Comparison of ENCODE assay signal across 14 cellular contexts in the genomic region with DNA sequence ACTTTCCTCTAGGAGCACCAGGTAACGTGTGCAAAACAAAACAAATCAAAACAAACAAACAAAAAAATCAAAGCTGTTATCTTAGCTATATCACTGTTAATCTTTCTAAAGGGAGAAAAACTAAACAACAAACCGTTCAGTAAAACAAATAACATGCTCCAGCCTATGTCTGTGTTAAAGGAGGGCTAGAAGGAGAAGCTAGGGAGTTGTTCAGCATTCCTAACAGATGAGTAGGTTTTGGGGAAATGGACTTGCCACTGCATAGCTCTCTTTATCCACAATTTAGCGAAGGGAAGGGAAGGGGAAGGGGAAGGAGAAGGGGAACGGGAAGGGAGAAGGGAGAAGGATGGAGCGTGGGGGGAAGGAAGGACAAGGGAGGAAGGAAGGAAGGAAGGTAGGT.
DNase-seq lines count a peak whose midpoint lies in the region; ATAC-seq, FAIRE-seq and TF ChIP-seq lines count a peak whose summit lies in the region.
"Had no signal": no experiment of that assay in that cellular context is flagged by ENCODE, and none has a peak within 500 bp of the region (broad histone marks: within the 10 kb centered on the region; RNA-seq: fewer than 3 reads in every experiment).

No MANE protein-coding gene starts in this region.

- no peak overlapping the region for H2AK5ac ChIP-seq in H1 (ENCODE audit: low read depth, low read length)

- H3K79me2 ChIP-seq in PC-9 (ENCODE audit: low read depth) (no peaks in the 10 kb centered on the region), H1 (ENCODE audit: control insufficient read depth in 1 of 2, insufficient read depth in 2 of 2, low read length in 2 of 2) (no peaks in the 10 kb centered on the region)
- H3K79me2 ChIP-seq: parathyroid adenoma had no signal

- no peak for TF ChIP-seq RAD21 in H1 (IDR thresholded peaks at IDR 0.05 in 1 of 2, conservative IDR thresholded peaks at IDR 0.05 in 1 of 2; ENCODE audit: low read depth in 2 of 2, low read length in 2 of 2)

- peak overlapping the region; percentile 32 for H3K27ac ChIP-seq in AG04450 (ENCODE audit: low read depth, low read length)
- H3K27ac ChIP-seq in PC-9: 0 out of 2 replicates have a peak overlapping the region, but pooled peaks have one; percentile 19
- no peak overlapping the region for H3K27ac ChIP-seq in H1 (ENCODE audit: low read depth, low read length)
- H3K27ac ChIP-seq in gastrocnemius medialis: no peak overlapping the region
- H3K27ac ChIP-seq: parathyroid adenoma, tibial nerve had no signal

- TF ChIP-seq POLR2A in H1 (IDR thresholded peaks at IDR 0.05; ENCODE audit: control extremely low read depth in 1 of 2, low read depth in 2 of 2, low read length in 2 of 2): no peak
- TF ChIP-seq POLR2A in gastrocnemius medialis (IDR thresholded peaks at IDR 0.05): no peak

- H3K23me2 ChIP-seq in H1 (ENCODE audit: low read depth, low read length): peaks cover 3% of the 10 kb centered on the region; the same call in 1 of the 2 replicates

- H3K4me1 ChIP-seq in PC-9 (replicated peaks; ENCODE audit: insufficient read depth) (peaks cover 15% of the 10 kb centered on the region), H1 (replicated peaks in 1 of 4; ENCODE audit: control insufficient read depth in 3 of 4, insufficient read depth in 4 of 4, low read length in 3 of 4) (no peaks in the 10 kb centered on the region), Caco-2 (no peaks in the 10 kb centered on the region), gastrocnemius medialis (peaks cover 0 to 9% of the 10 kb centered on the region in 2 donors)
- H3K4me1 ChIP-seq: parathyroid adenoma, tibial nerve had no signal

- H3K4me3 Mint-ChIP-seq in Caco-2 (ENCODE audit: unreplicated experiment): no peak overlapping the region

- H2BK12ac ChIP-seq in H1 (ENCODE audit: low read depth, low read length): no peak overlapping the region

- no peak overlapping the region for H3K4ac ChIP-seq in H1 (replicated peaks; ENCODE audit: insufficient read length, low read depth, low read length)

- H3K9me3 Mint-ChIP-seq in Caco-2 (ENCODE audit: unreplicated experiment): no peaks in the 10 kb centered on the region

- H3K4me3 ChIP-seq in AG04450 (ENCODE audit: low read depth, low read length) (no peak overlapping the region), PC-9 (no peak overlapping the region), H1 (ENCODE audit: extremely low read depth in 1 of 4, insufficient read depth in 2 of 4, low read depth in 3 of 4, low read length in 4 of 4) (no peak overlapping the region), Caco-2 (ENCODE audit: low read depth, low read length) (no peak overlapping the region), gastrocnemius medialis (no peak overlapping the region)
- H3K4me3 ChIP-seq: tibial nerve had no signal

- CTCF ChIA-PET in AG04450 (lab: Charles Lee): interaction anchor here (0.9 to 1.8 kb wide), 2 partner anchors 35 to 76 kb away, joined by 4 to 9 read pairs; no protein-coding TSS in a partner anchor
- CTCF ChIA-PET in PC-9 (lab: Charles Lee): interaction anchor here (0.6 kb wide), 3 partner anchors 15 to 111 kb away, joined by 4 to 7 read pairs (median 6); no protein-coding TSS in a partner anchor
- CTCF ChIA-PET in H1 (lab: Charles Lee; ENCODE audit: partially characterized antibody): interaction anchor here (0.6 to 1.3 kb wide), 4 partner anchors 24 to 91 kb away, joined by 3 to 4 read pairs (median 4); no protein-coding TSS in a partner anchor
- CTCF ChIA-PET in Caco-2 (lab: Charles Lee): no interaction called here

- no peaks in the 10 kb centered on the region for H3K36me3 Mint-ChIP-seq in Caco-2 (ENCODE audit: insufficient read depth, unreplicated experiment)

- no peak overlapping the region for H4K8ac ChIP-seq in H1 (ENCODE audit: extremely low read depth, insufficient read depth, low read length)

- no peak overlapping the region for H2AFZ ChIP-seq in PC-9
- H2AFZ ChIP-seq in H1 (ENCODE audit: low read length): no peak overlapping the region
- H2AFZ ChIP-seq: parathyroid adenoma had no signal

- DNase-seq in AG04450 (ENCODE audit: low read depth, low spot score) (no peak), PC-9 (peak in 1 of 2 experiments; percentile 54), H1 (ENCODE audit: low read depth in 1 of 2, low spot score in 2 of 2) (no peak), kidney tubule cell (ENCODE audit: low spot score) (peak; percentile 57), Caco-2 (no peak), germinal center (ENCODE audit: low spot score) (no peak), gastrocnemius medialis (no peak)
- DNase-seq: AML-193; anterior cingulate cortex; effector CD8-positive, alpha-beta T cell; NCI-H1092 had no signal

- BruUV-seq in PC-9 (replicated peaks; lab: Mats Ljungman, UMichigan) (no TSS peak), Caco-2 (replicated peaks; lab: Mats Ljungman, UMichigan) (no TSS peak)

- H3K27me3 Mint-ChIP-seq in Caco-2 (ENCODE audit: insufficient read depth, unreplicated experiment): peaks cover 4% of the 10 kb centered on the region

- 77% methylated on average over 4 of the region's 5 CpGs; no CpG with 5 or more reads in 1 of the 2 experiments for WGBS in H1 (ENCODE audit: extremely low coverage in 1 of 2, insufficient coverage in 1 of 2, insufficient read length in 1 of 2, insufficient replicate concordance in 2 of 2, low coverage in 1 of 2, low lambda C conversion rate in 2 of 2, missing lambda C conversion rate in 1 of 2), 2 experiments

- no peak for FAIRE-seq in H1 (lab: Jason Lieb, UNC)

- H3K14ac ChIP-seq in H1 (ENCODE audit: insufficient read length): no peak overlapping the region

- H3K27ac Mint-ChIP-seq in Caco-2 (ENCODE audit: unreplicated experiment): no peak overlapping the region

- no peak overlapping the region for H4K5ac ChIP-seq in H1 (ENCODE audit: insufficient read length, low read depth, low read length)

- H3F3A ChIP-seq in PC-9 (ENCODE audit: insufficient read depth, low read depth): peaks cover 5% of the 10 kb centered on the region; the same call in 1 of the 2 replicates

- H3K56ac ChIP-seq in H1 (replicated peaks; ENCODE audit: insufficient read length, low read depth, low read length): peak overlapping the region; percentile 22

- no peak overlapping the region for H2BK15ac ChIP-seq in H1 (ENCODE audit: low read length)

- peaks cover 6% of the 10 kb centered on the region for H3K4me1 Mint-ChIP-seq in Caco-2 (ENCODE audit: low read depth, unreplicated experiment)

- no peak overlapping the region for H2BK120ac ChIP-seq in H1 (replicated peaks; ENCODE audit: low read depth, low read length)

- intact Hi-C loops in PC-9 (cut with micrococcal nuclease; ENCODE audit: unreplicated experiment) (no loop called here), Caco-2 (cut with micrococcal nuclease; ENCODE audit: unreplicated experiment) (no loop called here), gastrocnemius medialis (cut with DNase I; ENCODE audit: low total_unique reads) (no loop called here)

- TF ChIP-seq CTCF in AG04450 (IDR thresholded peaks at IDR 0.05; ENCODE audit: low read depth, low read length) (no peak), PC-9 (conservative IDR thresholded peaks at IDR 0.05) (no peak), H1 (IDR thresholded peaks at IDR 0.05; ENCODE audit: control extremely low read depth in 1 of 3, insufficient read depth in 1 of 3, low read depth in 1 of 3, low read length in 3 of 3) (no peak), Caco-2 (IDR thresholded peaks at IDR 0.05; ENCODE audit: insufficient read depth in 1 of 2, low read depth in 1 of 2, low read length in 1 of 2, severe bottlenecking in 1 of 2, unreplicated experiment in 1 of 2) (no peak), gastrocnemius medialis (IDR thresholded peaks at IDR 0.05 in 4 of 5, conservative IDR thresholded peaks at IDR 0.05 in 1 of 5) (no peak)

- H3K9me2 ChIP-seq in PC-9 (ENCODE audit: insufficient read depth): no peaks in the 10 kb centered on the region

- H2BK20ac ChIP-seq in H1 (ENCODE audit: low read length): no peak overlapping the region

- no peak for TF ChIP-seq EP300 in H1 (IDR thresholded peaks at IDR 0.05; ENCODE audit: borderline replicate concordance in 1 of 2, low read depth in 2 of 2, low read length in 2 of 2)

- no peaks in the 10 kb centered on the region for H4K20me1 ChIP-seq in PC-9 (ENCODE audit: insufficient read depth)
- H4K20me1 ChIP-seq in H1 (replicated peaks in 1 of 2; ENCODE audit: control insufficient read depth in 1 of 2, insufficient read depth in 2 of 2, low read length in 2 of 2): no peaks in the 10 kb centered on the region

- H3K23ac ChIP-seq in H1 (ENCODE audit: insufficient read length): no peak overlapping the region

- no peak overlapping the region for H2BK5ac ChIP-seq in H1 (ENCODE audit: low read depth, low read length)

- no peak overlapping the region for H4K91ac ChIP-seq in H1 (replicated peaks; ENCODE audit: insufficient read length, low read length)

- no peaks in the 10 kb centered on the region for H3K36me3 ChIP-seq in PC-9 (ENCODE audit: low read depth)
- H3K36me3 ChIP-seq in H1 (ENCODE audit: control insufficient read depth in 2 of 4, insufficient read depth in 4 of 4, low read length in 3 of 4): no peaks in the 10 kb centered on the region
- no peaks in the 10 kb centered on the region for H3K36me3 ChIP-seq in Caco-2 (ENCODE audit: control insufficient read depth, insufficient read depth, low read length)
- no peaks in the 10 kb centered on the region for H3K36me3 ChIP-seq in gastrocnemius medialis
- H3K36me3 ChIP-seq: tibial nerve had no signal

- no peak overlapping the region for H3K9ac ChIP-seq in H1 (replicated peaks in 1 of 4; ENCODE audit: extremely low read depth in 1 of 4, low read depth in 3 of 4, low read length in 3 of 4)
- H3K9ac ChIP-seq: parathyroid adenoma had no signal

- peak overlapping the region; percentile 7; the same call in 1 of the 2 replicates for H3K4me2 ChIP-seq in PC-9
- H3K4me2 ChIP-seq in H1 (ENCODE audit: insufficient read depth in 1 of 2, low read depth in 2 of 2, low read length in 2 of 2): no peak overlapping the region

- H3K9me3 ChIP-seq in AG04450 (ENCODE audit: control insufficient read depth, insufficient read depth, low read length) (peaks cover 4% of the 10 kb centered on the region; the same call in 1 of the 2 replicates), PC-9 (ENCODE audit: insufficient read depth, low read depth) (no peaks in the 10 kb centered on the region), H1 (ENCODE audit: insufficient read depth in 2 of 2, low read depth in 1 of 2, low read length in 1 of 2) (no peaks in the 10 kb centered on the region), Caco-2 (no peaks in the 10 kb centered on the region), gastrocnemius medialis (no peaks in the 10 kb centered on the region)
- H3K9me3 ChIP-seq: tibial nerve had no signal

- H3K27me3 ChIP-seq in AG04450 (ENCODE audit: control insufficient read depth, insufficient read depth, low read length) (no peaks in the 10 kb centered on the region), PC-9 (ENCODE audit: insufficient read depth, low read depth) (no peaks in the 10 kb centered on the region), H1 (replicated peaks in 1 of 4; ENCODE audit: control insufficient read depth in 3 of 4, extremely low read depth in 1 of 4, insufficient read depth in 3 of 4, low read length in 3 of 4) (no peaks in the 10 kb centered on the region), Caco-2 (replicated peaks; ENCODE audit: control insufficient read depth, insufficient read depth, low read length) (no peaks in the 10 kb centered on the region), gastrocnemius medialis (no peaks in the 10 kb centered on the region)
- H3K27me3 ChIP-seq: tibial nerve had no signal

- no peak overlapping the region for H3K18ac ChIP-seq in H1 (ENCODE audit: extremely low read depth, low read length)

- in situ Hi-C loops in gastrocnemius medialis (cut with MboI; ENCODE audit: low sequenced_read_pairs in 4 of 4): no loop called here

- POLR2A ChIA-PET in AG04450 (lab: Yijun Ruan, JAX) (interaction anchor here (0.5 to 1.0 kb wide), 5 partner anchors 10 to 907 kb away, joined by 3 to 5 read pairs (median 3); a partner anchor contains a TSS), PC-9 (lab: Charles Lee; ENCODE audit: unreplicated experiment) (interaction anchor here (0.5 to 0.7 kb wide), 5 partner anchors 18 to 1519 kb away, joined by 4 to 20 read pairs (median 5); a partner anchor contains a TSS), H1 (lab: Charles Lee; ENCODE audit: partially characterized antibody) (no interaction called here), Caco-2 (lab: Charles Lee) (no interaction called here)

- ATAC-seq in gastrocnemius medialis: no peak
- ATAC-seq in GM21737 (IDR thresholded peaks at IDR 0.05; ENCODE audit: unreplicated experiment): no peak

- H3K79me1 ChIP-seq in H1 (ENCODE audit: low read depth, low read length): no peaks in the 10 kb centered on the region

Comparison
In these comparisons a context has a peak if more than half of its experiments do, and no peak if none do; other contexts are left out.
1. H3K27ac ChIP-seq: peak in AG04450 (single experiment) and PC-9 (single experiment); none in H1 (single experiment) and gastrocnemius medialis (0 of 4).
2. POLR2A ChIA-PET loops: an anchor here in AG04450 (0.5 to 1.0 kb wide) and PC-9 (0.5 to 0.7 kb wide); none called in H1 and Caco-2.